In genomic region chr19:39970674-39971379, GRCh38 we compare ENCODE assay signal across 8 cellular contexts. TPM values are rescaled to one million over a fixed set of nuclear protein-coding genes. Genes with fewer than 3 reads are reported as not detected.
A peak's percentile ranks its signal among the peaks of the same experiment; 100 is the strongest.
DNase-seq lines count a peak whose midpoint lies in the region; ATAC-seq and TF ChIP-seq lines count a peak whose summit lies in the region.

Gene PSMC4 (plus strand): TSS chr19:39971165. CDS start chr19:39971203, 38 bp downstream.

- peaks cover 50% of the 10 kb centered on the region for H3K4me1 Mint-ChIP-seq in activated naive CD4-positive, alpha-beta T cell treated with anti-CD3 and anti-CD28 coated beads, Interleukin-2, amount 10 ng/mL, durations not matched to agents 7 days and 5 days

- H3K36me3 ChIP-seq in gastroesophageal sphincter (peaks cover 0 to 38% of the 10 kb centered on the region in 2 donors), suprapubic skin (peaks cover 29% of the 10 kb centered on the region)

- H3K27ac ChIP-seq in gastroesophageal sphincter (peak within 1 kb of the TSS; percentile 75 to 93 (median 88)), suprapubic skin (peak within 1 kb of the TSS; percentile 89)

- no peaks in the 10 kb centered on the region for H3K9me3 Mint-ChIP-seq in activated naive CD4-positive, alpha-beta T cell treated with anti-CD3 and anti-CD28 coated beads, Interleukin-2, amount 10 ng/mL, durations not matched to agents 7 days and 5 days

- H3K4me1 ChIP-seq in gastroesophageal sphincter = peaks cover 0 to 36% (median 8%) of the 10 kb centered on the region in 3 donors
- peaks cover 23% of the 10 kb centered on the region for H3K4me1 ChIP-seq in suprapubic skin

- H3K4me3 Mint-ChIP-seq in activated naive CD4-positive, alpha-beta T cell treated with anti-CD3 and anti-CD28 coated beads, Interleukin-2, amount 10 ng/mL, durations not matched to agents 7 days and 5 days = peak within 1 kb of the TSS; percentile 97

- no peaks in the 10 kb centered on the region for H3K27me3 Mint-ChIP-seq in activated naive CD4-positive, alpha-beta T cell treated with anti-CD3 and anti-CD28 coated beads, Interleukin-2, amount 10 ng/mL, durations not matched to agents 7 days and 5 days

- no peaks in the 10 kb centered on the region for H3K27me3 ChIP-seq in gastroesophageal sphincter
- no peaks in the 10 kb centered on the region for H3K27me3 ChIP-seq in suprapubic skin

- TF ChIP-seq CTCF in gastroesophageal sphincter (IDR thresholded peaks at IDR 0.05) = peak in 3 of 4 experiments; percentile 59 to 85 (median 80)
- peak; percentile 45 to 80 for TF ChIP-seq CTCF in suprapubic skin (IDR thresholded peaks at IDR 0.05)

- CTCF ChIA-PET in HEK293T (lab: Yijun Ruan, JAX) = interaction anchor here (0.6 to 1.1 kb wide), 3 partner anchors 64 to 621 kb away, joined by 3 read pairs; no protein-coding TSS in a partner anchor
- CTCF ChIA-PET in activated naive CD4-positive, alpha-beta T cell treated with anti-CD3 and anti-CD28 coated beads, Interleukin-2, amount 10 ng/mL, durations not matched to agents 7 days and 5 days (lab: Charles Lee) = interaction anchor here (0.7 to 3.3 kb wide), 29 partner anchors 10 to 297 kb away, joined by 3 to 31 read pairs (median 6); partner anchors contain the start of genes FBL, FCGBP and ZNF546

- TF ChIP-seq POLR2A in gastroesophageal sphincter (IDR thresholded peaks at IDR 0.05) (peak; percentile 66 to 70), suprapubic skin (IDR thresholded peaks at IDR 0.05) (peak in 1 of 2 donors; percentile 68)

- WGBS in gastroesophageal sphincter (ENCODE audit: low coverage in 1 of 2), 2 donors = 0% methylated on average over 2 to 5 of the region's 47 CpGs
- 0% methylated on average over 15 of the region's 47 CpGs for WGBS in suprapubic skin

- DNase-seq in GM04503 (ENCODE audit: low read depth) = peak; percentile 95
- peak; percentile 97 for DNase-seq in HEK293T (ENCODE audit: extremely low spot score)
- DNase-seq in MV-4-11 (lab: John Stamatoyannopoulos, UW) = peak; percentile 100
- peak; percentile 99 for DNase-seq in SK-N-DZ (ENCODE audit: low spot score)
- peak; percentile 99 for DNase-seq in activated naive CD4-positive, alpha-beta T cell treated with anti-CD3 and anti-CD28 coated beads, Interleukin-2, amount 10 ng/mL, durations not matched to agents 7 days and 5 days
- DNase-seq in non-pigmented ciliary epithelial cell (ENCODE audit: low read depth) = peak; percentile 99
- peak; percentile 98 for DNase-seq in suprapubic skin (ENCODE audit: low spot score in 2 of 2)

- POLR2A ChIA-PET in HEK293T (lab: Yijun Ruan, JAX) = interaction anchor here (0.6 to 2.5 kb wide), 27 partner anchors 8 to 535 kb away, joined by 3 to 16 read pairs (median 5); partner anchors contain the start of genes DYRK1B, FBL, RPS16 and ZNF546

- ATAC-seq in gastroesophageal sphincter = peak; percentile 100

- H3K4me3 ChIP-seq in gastroesophageal sphincter (peak within 1 kb of the TSS; percentile 74 to 78), suprapubic skin (peak within 1 kb of the TSS; percentile 91)

- TF ChIP-seq EP300 in gastroesophageal sphincter (IDR thresholded peaks at IDR 0.05) = no peak
- TF ChIP-seq EP300 in suprapubic skin (IDR thresholded peaks at IDR 0.05) = no peak

- H3K9me3 ChIP-seq in gastroesophageal sphincter (no peaks in the 10 kb centered on the region), suprapubic skin (no peaks in the 10 kb centered on the region)

- H3K36me3 Mint-ChIP-seq in activated naive CD4-positive, alpha-beta T cell treated with anti-CD3 and anti-CD28 coated beads, Interleukin-2, amount 10 ng/mL, durations not matched to agents 7 days and 5 days = peaks cover 40% of the 10 kb centered on the region

- peak within 1 kb of the TSS; percentile 96 for H3K27ac Mint-ChIP-seq in activated naive CD4-positive, alpha-beta T cell treated with anti-CD3 and anti-CD28 coated beads, Interleukin-2, amount 10 ng/mL, durations not matched to agents 7 days and 5 days

TF ChIP-seq in HEK293T, 16 proteins besides CTCF, POLR2A, EP300 and RAD21:
- no peak for TF ChIP-seq ZNF384 (IDR thresholded peaks at IDR 0.05)
- peak; percentile 68 for TF ChIP-seq ELF4 (IDR thresholded peaks at IDR 0.05)
- TF ChIP-seq NFRKB (IDR thresholded peaks at IDR 0.05) = no peak
- TF ChIP-seq FOXA1 (IDR thresholded peaks at IDR 0.05) = no peak
- no peak for TF ChIP-seq SP1 (IDR thresholded peaks at IDR 0.05)
- no peak for TF ChIP-seq HDGF (IDR thresholded peaks at IDR 0.05; ENCODE audit: borderline replicate concordance)
- TF ChIP-seq SUZ12 (IDR thresholded peaks at IDR 0.05) = no peak
- no peak for TF ChIP-seq CTBP1 (IDR thresholded peaks at IDR 0.05; ENCODE audit: borderline replicate concordance)
- peak; percentile 45; the same call in 1 of the 2 replicates for TF ChIP-seq PKNOX1 (IDR thresholded peaks at IDR 0.05)
- no peak for TF ChIP-seq TARDBP (IDR thresholded peaks at IDR 0.05)
- no peak for TF ChIP-seq LEF1 (IDR thresholded peaks at IDR 0.05; ENCODE audit: borderline replicate concordance)
- no peak for TF ChIP-seq FOXM1 (IDR thresholded peaks at IDR 0.05; ENCODE audit: borderline replicate concordance)
- peak; percentile 89 for TF ChIP-seq L3MBTL2 (conservative IDR thresholded peaks at IDR 0.05)
- TF ChIP-seq FOXK2 (IDR thresholded peaks at IDR 0.05) = no peak
- no peak for TF ChIP-seq BHLHE40 (IDR thresholded peaks at IDR 0.05; ENCODE audit: borderline replicate concordance)
TF ChIP-seq in HEK293T: peak in this region for 3.

RNA-seq across cellular contexts. Expression of gene PSMC4, which starts in this region (rescaled TPM):
- 221 and 276 TPM in 2 replicates for polyA plus RNA-seq in SK-N-DZ (2014; cell fraction: cytosol; rRNA removed)
- polyA plus RNA-seq in SK-N-DZ (2014; cell fraction: nucleus; rRNA removed) = 143 and 167 TPM in 2 replicates
- total RNA-seq in gastroesophageal sphincter (100 to 1,000 TPM in 1 of 4 donors, 10 to 100 TPM in 3; 75.2 to 104 (median 94.7) TPM), suprapubic skin (100 to 1,000 TPM in 2 of 4 donors, 10 to 100 TPM in 2; 53.8 to 109 (median 95.9) TPM)

Comparison
In these comparisons a context has a peak if more than half of its experiments do, and no peak if none do; other contexts are left out.
1. Peak in every context shown above with its lines: DNase-seq, ATAC-seq, H3K4me3 ChIP-seq and H3K27ac ChIP-seq.